In the genomic region with DNA sequence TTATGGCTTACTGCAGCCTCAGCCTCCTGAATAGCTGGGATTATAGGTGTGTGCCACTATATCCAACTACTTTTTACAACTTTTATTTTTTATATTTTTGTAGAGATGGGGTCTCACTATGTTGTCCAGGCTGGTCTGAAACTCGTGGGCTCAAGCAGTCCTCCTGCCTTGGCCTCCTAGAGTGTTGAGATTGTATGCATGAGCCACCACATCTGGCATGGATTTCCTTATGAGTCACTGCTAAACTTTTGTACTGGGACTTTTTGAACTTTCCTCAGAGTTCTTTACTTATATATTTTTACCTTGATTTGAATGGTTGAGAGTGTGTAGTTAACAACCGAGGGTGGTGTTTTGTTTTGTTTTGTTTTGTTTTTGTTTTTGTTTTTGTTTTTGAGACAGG, we compare ENCODE assay signal across 1 cellular context.
TF ChIP-seq lines count a peak whose summit lies in the region.

No MANE protein-coding gene starts in this region.

TF ChIP-seq in endothelial cell of umbilical vein, 7 proteins besides CTCF, POLR2A, EP300 and RAD21:
- no peak for TF ChIP-seq EZH2 (IDR thresholded peaks at IDR 0.05; ENCODE audit: borderline replicate concordance, low read depth, low read length, severe bottlenecking)
- TF ChIP-seq FOS (IDR thresholded peaks at IDR 0.05; ENCODE audit: borderline replicate concordance, insufficient read depth, low read length), result peak; percentile 18
